ENCODE assay signal across 1 cellular context in genomic region chr5:12659675-12660074, GRCh38.
TF ChIP-seq lines count a peak whose summit lies in the region.

No MANE protein-coding gene starts in this region.

TF ChIP-seq in WTC11, 78 proteins besides CTCF, POLR2A, EP300 and RAD21 (continued from another document):
- TF ChIP-seq PRDM15 (CRISPR knock-in tag; IDR thresholded peaks at IDR 0.05), result no peak
